ENCODE assay signal across 19 cellular contexts in the genomic region with DNA sequence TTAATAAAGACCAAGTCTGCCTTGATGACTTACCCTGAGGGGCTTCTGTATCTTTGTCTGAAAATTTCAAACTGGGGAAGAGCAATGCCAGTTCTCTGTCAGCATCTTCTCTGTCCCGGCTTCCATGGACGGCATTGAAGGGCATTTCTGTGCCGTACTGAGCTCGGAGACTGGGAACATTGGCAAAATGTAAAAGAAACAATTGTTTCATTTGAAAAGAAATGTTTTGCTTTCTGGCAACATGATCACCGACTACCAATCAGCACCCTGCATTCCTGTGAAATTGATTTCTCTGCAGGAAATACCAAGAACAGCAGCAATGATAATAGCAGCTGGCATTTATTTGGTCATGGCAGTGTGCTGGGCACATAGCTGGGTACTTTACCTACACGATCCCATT. TPM values are rescaled to one million over a fixed set of nuclear protein-coding genes. Genes with fewer than 3 reads are reported as not detected.
"Had no signal": no experiment of that assay in that cellular context is flagged by ENCODE, and none has a peak within 500 bp of the region (broad histone marks: within the 10 kb centered on the region; RNA-seq: fewer than 3 reads in every experiment).

No MANE protein-coding gene starts in this region.

- H3K27ac ChIP-seq: foreskin keratinocyte, heart right ventricle, left ventricle myocardium inferior, neutrophil, prostate gland, sigmoid colon, transverse colon had no signal

- H3K36me3 ChIP-seq: prostate gland, transverse colon had no signal

- H3K9me3 ChIP-seq: prostate gland had no signal

- H3K27me3 ChIP-seq: foreskin keratinocyte, heart right ventricle, neutrophil, sigmoid colon, transverse colon had no signal

- DNase-seq: activated B cell treated with CpG ODN at 0.5 μM for 24 hours; activated CD4-positive, alpha-beta T cell treated with anti-CD3 and anti-CD28 coated beads, Interleukin-2, amount 50 U/mL, for 1 hour; activated CD8-positive, alpha-beta T cell treated with anti-CD3 and anti-CD28 coated beads for 36 hours; activated T-cell treated with anti-CD3 and anti-CD28 coated beads, Interleukin-2, amount 50 U/mL, for 48 hours; cortex of kidney; endodermal cell; foreskin keratinocyte; heart right ventricle; left ventricle myocardium inferior; naive B cell; nephron progenitor cell; sigmoid colon; small intestine; stimulated activated CD4-positive, alpha-beta T cell treated with anti-CD3 and anti-CD28 coated beads, Interleukin-4, amount 100 ng/mL, for 24 hours; T-cell; transverse colon had no signal

- H3K4me1 ChIP-seq: foreskin keratinocyte, heart right ventricle, left ventricle myocardium inferior, prostate gland, sigmoid colon, transverse colon had no signal

- H3K4me3 ChIP-seq: heart right ventricle, left ventricle myocardium inferior, lung, prostate gland, sigmoid colon, transverse colon had no signal

RNA-seq across cellular contexts. Expression of a gene that starts 26.2 kb away (rescaled TPM):
- polyA plus RNA-seq: foreskin keratinocyte had no signal
